ENCODE assay signal across 8 cellular contexts in the genomic region with DNA sequence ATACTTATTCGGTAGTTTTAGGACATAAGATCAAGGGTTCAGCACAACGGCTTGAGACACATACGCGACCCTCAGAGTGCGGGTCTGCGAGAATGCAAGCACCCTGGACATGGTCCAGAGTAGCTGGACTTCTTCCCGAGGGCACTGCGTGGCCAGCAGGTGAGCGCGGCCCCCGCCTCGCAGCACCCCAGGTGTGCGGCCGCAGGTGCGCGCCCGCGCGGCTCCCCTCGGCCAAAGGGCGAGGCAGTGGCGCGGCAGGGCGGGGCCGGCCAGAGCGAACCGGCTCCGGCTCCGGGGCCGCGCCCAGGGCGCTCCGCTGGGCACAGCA.
A peak's percentile ranks its signal among the peaks of the same experiment; 100 is the strongest.
DNase-seq lines count a peak whose midpoint lies in the region; ATAC-seq and TF ChIP-seq lines count a peak whose summit lies in the region.

No MANE protein-coding gene starts in this region.

- no peak for ATAC-seq in stimulated activated effector memory CD8-positive, alpha-beta T cell treated with anti-CD3 and anti-CD28 coated beads, Interleukin-12 subunit alpha, Interleukin-12 subunit beta, amount 100 ng/mL, for 72 hours

- H3K9me3 ChIP-seq in iPS DF 6.9 (ENCODE audit: control insufficient read depth, insufficient read depth, low read length): no peaks in the 10 kb centered on the region

- no peaks in the 10 kb centered on the region for H3K9me3 Mint-ChIP-seq in stimulated activated effector memory CD8-positive, alpha-beta T cell treated with anti-CD3 and anti-CD28 coated beads, Interleukin-12 subunit alpha, Interleukin-12 subunit beta, amount 100 ng/mL, for 72 hours

- H3K27ac ChIP-seq in iPS DF 6.9 (ENCODE audit: low read length) (no peak overlapping the region), caudate nucleus (ENCODE audit: low read depth, low read length) (no peak overlapping the region)

- H3K4me3 ChIP-seq in WI38 (ENCODE audit: low read depth, low read length): peak overlapping the region; percentile 63
- peak overlapping the region; percentile 83; the same call in 1 of the 2 replicates for H3K4me3 ChIP-seq in iPS DF 6.9 (ENCODE audit: low read length)

- TF ChIP-seq CTCF in WI38 (IDR thresholded peaks at IDR 0.05; ENCODE audit: low read depth, low read length): no peak

- no peaks in the 10 kb centered on the region for H3K27me3 ChIP-seq in iPS DF 6.9 (ENCODE audit: control insufficient read depth, insufficient read depth, low read length)

- H3K4me3 Mint-ChIP-seq in stimulated activated effector memory CD8-positive, alpha-beta T cell treated with anti-CD3 and anti-CD28 coated beads, Interleukin-12 subunit alpha, Interleukin-12 subunit beta, amount 100 ng/mL, for 72 hours: peak overlapping the region; percentile 83

- H3K27ac Mint-ChIP-seq in stimulated activated effector memory CD8-positive, alpha-beta T cell treated with anti-CD3 and anti-CD28 coated beads, Interleukin-12 subunit alpha, Interleukin-12 subunit beta, amount 100 ng/mL, for 72 hours: no peak overlapping the region

- no peaks in the 10 kb centered on the region for H3K36me3 Mint-ChIP-seq in stimulated activated effector memory CD8-positive, alpha-beta T cell treated with anti-CD3 and anti-CD28 coated beads, Interleukin-12 subunit alpha, Interleukin-12 subunit beta, amount 100 ng/mL, for 72 hours

- H3K4me1 ChIP-seq in iPS DF 6.9 (ENCODE audit: control insufficient read depth, insufficient read depth, low read length): peaks cover 3% of the 10 kb centered on the region; the same call in 1 of the 2 replicates

- no peaks in the 10 kb centered on the region; the same call in 1 of the 2 replicates for H3K36me3 ChIP-seq in iPS DF 6.9 (ENCODE audit: control insufficient read depth, insufficient read depth, low read length)

- no peaks in the 10 kb centered on the region for H3K4me1 Mint-ChIP-seq in stimulated activated effector memory CD8-positive, alpha-beta T cell treated with anti-CD3 and anti-CD28 coated beads, Interleukin-12 subunit alpha, Interleukin-12 subunit beta, amount 100 ng/mL, for 72 hours

- peak; percentile 28 for DNase-seq in DMS 273 (lab: John Stamatoyannopoulos, UW; ENCODE audit: unreplicated experiment)
- no peak for DNase-seq in DMS 273 treated with DMSO at 0.1 percent for 48 hours (lab: John Stamatoyannopoulos, UW)
- DNase-seq in iPS DF 6.9 (ENCODE audit: low read depth, low spot score): no peak
- no peak for DNase-seq in stimulated activated effector memory CD8-positive, alpha-beta T cell treated with anti-CD3 and anti-CD28 coated beads, Interleukin-12 subunit alpha, Interleukin-12 subunit beta, amount 100 ng/mL, for 72 hours (ENCODE audit: low spot score in 2 of 2)
- no peak for DNase-seq in caudate nucleus (lab: John Stamatoyannopoulos, UW)
- DNase-seq in COR-L47 (lab: John Stamatoyannopoulos, UW): no peak
- no peak for DNase-seq in activated CD4-positive, alpha-beta T cell treated with anti-CD3 and anti-CD28 coated beads, Interleukin-2, amount 50 U/mL, for 48 hours

- WGBS in iPS DF 6.9 (ENCODE audit: insufficient coverage, insufficient read length): no CpG with 5 or more reads among the region's 33 CpGs
